Comparison of ENCODE assay signal across 9 cellular contexts in genomic region chr7:107463139-107464078, GRCh38. TPM values are rescaled to one million over a fixed set of nuclear protein-coding genes. Genes with fewer than 3 reads are reported as not detected.
DNase-seq lines count a peak whose midpoint lies in the region; ATAC-seq, FAIRE-seq and TF ChIP-seq lines count a peak whose summit lies in the region.
"Had no signal": no experiment of that assay in that cellular context is flagged by ENCODE, and none has a peak within 500 bp of the region (broad histone marks: within the 10 kb centered on the region; RNA-seq: fewer than 3 reads in every experiment).

No MANE protein-coding gene starts in this region.

- H3K36me3 Mint-ChIP-seq in activated CD4-positive, alpha-beta memory T cell treated with anti-CD3 and anti-CD28 coated beads for 36 hours, result peaks cover 9% of the 10 kb centered on the region
- peaks cover 4 to 6% of the 10 kb centered on the region in 2 donors for H3K36me3 Mint-ChIP-seq in stimulated activated naive B cell treated with anti-CD40 and anti-IgM and Interleukin-4, amounts not matched to agents 10 μg/mL and 1 μg/mL and 100 μg/mL, for 72 hours

- DNase-seq in D341Med (ENCODE audit: low spot score) (peak; percentile 71), HAP-1 (ENCODE audit: low spot score in 2 of 2) (peak; percentile 49 to 56), NCI-H446 (lab: John Stamatoyannopoulos, UW) (peak; percentile 7 to 63), endothelial cell of umbilical vein (ENCODE audit: low read depth, low spot score) (peak; percentile 67), mesenchymal stem cell (peak; percentile 71)
- peak; percentile 61 for DNase-seq in activated CD4-positive, alpha-beta memory T cell treated with anti-CD3 and anti-CD28 coated beads for 36 hours
- DNase-seq in stimulated activated naive B cell treated with anti-CD40 and anti-IgM and Interleukin-4, amounts not matched to agents 10 μg/mL and 1 μg/mL and 100 μg/mL, for 72 hours, result peak; percentile 4

- H3K18ac ChIP-seq in mesenchymal stem cell (ENCODE audit: low read depth in 1 of 2, low read length in 2 of 2), result no peak overlapping the region

- no peaks in the 10 kb centered on the region for H3K4me1 Mint-ChIP-seq in activated CD4-positive, alpha-beta memory T cell treated with anti-CD3 and anti-CD28 coated beads for 36 hours (ENCODE audit: low read depth)
- H3K4me1 Mint-ChIP-seq in stimulated activated naive B cell treated with anti-CD40 and anti-IgM and Interleukin-4, amounts not matched to agents 10 μg/mL and 1 μg/mL and 100 μg/mL, for 72 hours, result peaks cover 5 to 11% of the 10 kb centered on the region in 2 donors

- intact Hi-C loops in activated CD4-positive, alpha-beta memory T cell treated with anti-CD3 and anti-CD28 coated beads for 36 hours (cut with micrococcal nuclease), result loop anchor here (1.0 to 2.0 kb wide), 3 partner anchors 97 to 416 kb away; no protein-coding TSS in a partner anchor
- intact Hi-C loops in endothelial cell of umbilical vein (cut with micrococcal nuclease), result loop anchor here (1.0 to 10.0 kb wide), 6 partner anchors 99 to 416 kb away; partner anchors contain the start of genes CBLL1, COG5 and DUS4L

- dilution Hi-C loops in endothelial cell of umbilical vein (cut with MboI; ENCODE audit: extremely low pct_ligation_motif_present, low sequenced_read_pairs), result no loop called here

- in situ Hi-C loops in HAP-1 (cut with MboI; ENCODE audit: low sequenced_read_pairs), result loop anchor here (10.0 kb wide), 1 partner anchor 261 kb away; no protein-coding TSS in a partner anchor

- H4K8ac ChIP-seq in mesenchymal stem cell (ENCODE audit: low read length), result no peak overlapping the region

- TF ChIP-seq CTCF in endothelial cell of umbilical vein (IDR thresholded peaks at IDR 0.05; ENCODE audit: extremely low read depth in 1 of 2, insufficient read depth in 1 of 2, low read depth in 1 of 2, low read length in 2 of 2), result peak; percentile 65 to 71

- H3K36me3 ChIP-seq in HAP-1 (replicated peaks) (no peaks in the 10 kb centered on the region), endothelial cell of umbilical vein (ENCODE audit: control insufficient read depth in 2 of 2, extremely low read depth in 1 of 2, insufficient read depth in 2 of 2, low read length in 2 of 2) (no peaks in the 10 kb centered on the region), mesenchymal stem cell (ENCODE audit: control insufficient read depth in 1 of 2, insufficient read depth in 2 of 2, low read depth in 1 of 2, low read length in 2 of 2) (no peaks in the 10 kb centered on the region)

- no peak overlapping the region for H2BK5ac ChIP-seq in mesenchymal stem cell (ENCODE audit: low read depth, low read length, poor library complexity, severe bottlenecking)

- no peak overlapping the region for H3K4me3 ChIP-seq in HAP-1
- H3K4me3 ChIP-seq in endothelial cell of umbilical vein (replicated peaks in 1 of 3; ENCODE audit: insufficient read depth in 1 of 3, low read depth in 1 of 3, low read length in 3 of 3), result no peak overlapping the region
- no peak overlapping the region for H3K4me3 ChIP-seq in mesenchymal stem cell (ENCODE audit: insufficient read depth in 1 of 2, low read depth in 1 of 2, low read length in 2 of 2)

- ATAC-seq in stimulated activated naive B cell treated with anti-CD40 and anti-IgM and Interleukin-4, amounts not matched to agents 10 μg/mL and 1 μg/mL and 100 μg/mL, for 72 hours (replicated peaks), result peak; percentile 73 to 81
- ATAC-seq in GM19035 (IDR thresholded peaks at IDR 0.05; ENCODE audit: unreplicated experiment), result no peak

- POLR2A ChIA-PET in activated CD4-positive, alpha-beta memory T cell treated with anti-CD3 and anti-CD28 coated beads for 36 hours (lab: Charles Lee), result interaction anchor here (0.6 kb wide), 1 partner anchor 472 kb away, joined by 3 read pairs; no protein-coding TSS in a partner anchor
- POLR2A ChIA-PET in endothelial cell of umbilical vein (lab: Charles Lee), result interaction anchor here (0.5 kb wide), 1 partner anchor 362 kb away, joined by 3 read pairs; no protein-coding TSS in a partner anchor

- no peak overlapping the region for H2BK12ac ChIP-seq in mesenchymal stem cell (ENCODE audit: low read length in 2 of 2)

- peaks cover 15% of the 10 kb centered on the region for H3K79me1 ChIP-seq in mesenchymal stem cell (replicated peaks; ENCODE audit: low read length, poor library complexity, severe bottlenecking)

- no peaks in the 10 kb centered on the region for H4K20me1 ChIP-seq in endothelial cell of umbilical vein (replicated peaks; ENCODE audit: control insufficient read depth, extremely low read depth, insufficient read depth, low read length)

- TF ChIP-seq POLR2A in endothelial cell of umbilical vein (IDR thresholded peaks at IDR 0.05; ENCODE audit: low read depth, low read length), result no peak

- no peaks in the 10 kb centered on the region; the same call in 1 of the 2 replicates for H3K4me1 ChIP-seq in HAP-1
- no peaks in the 10 kb centered on the region for H3K4me1 ChIP-seq in endothelial cell of umbilical vein (ENCODE audit: control insufficient read depth, extremely low read depth, insufficient read depth, low read length)
- H3K4me1 ChIP-seq in mesenchymal stem cell (ENCODE audit: control insufficient read depth, insufficient read depth, low read depth, low read length), result no peaks in the 10 kb centered on the region

- no peak overlapping the region for H2BK120ac ChIP-seq in mesenchymal stem cell (ENCODE audit: low read depth, low read length)

- H3K27me3 ChIP-seq in HAP-1 (ENCODE audit: low read depth), result no peaks in the 10 kb centered on the region
- no peaks in the 10 kb centered on the region for H3K27me3 ChIP-seq in endothelial cell of umbilical vein (ENCODE audit: control insufficient read depth in 2 of 2, insufficient read depth in 2 of 2, low read length in 2 of 2)
- no peaks in the 10 kb centered on the region for H3K27me3 ChIP-seq in mesenchymal stem cell (ENCODE audit: control insufficient read depth in 1 of 2, insufficient read depth in 1 of 2, low read length in 2 of 2)

- WGBS in mesenchymal stem cell, result 93% methylated on average over 6 of the region's 6 CpGs

- no peak overlapping the region for H3K4ac ChIP-seq in mesenchymal stem cell (ENCODE audit: low read depth in 1 of 2, low read length in 2 of 2)

- no peaks in the 10 kb centered on the region for H3K27me3 Mint-ChIP-seq in activated CD4-positive, alpha-beta memory T cell treated with anti-CD3 and anti-CD28 coated beads for 36 hours
- H3K27me3 Mint-ChIP-seq in stimulated activated naive B cell treated with anti-CD40 and anti-IgM and Interleukin-4, amounts not matched to agents 10 μg/mL and 1 μg/mL and 100 μg/mL, for 72 hours, result no peaks in the 10 kb centered on the region

- FAIRE-seq in endothelial cell of umbilical vein (lab: Jason Lieb, UNC), result peak; percentile 62

- H3K79me2 ChIP-seq in endothelial cell of umbilical vein (ENCODE audit: control insufficient read depth, insufficient read depth, low read length), result peaks cover 2% of the 10 kb centered on the region

- H2AK5ac ChIP-seq in mesenchymal stem cell (ENCODE audit: low read length, severe bottlenecking), result no peak overlapping the region

- no peaks in the 10 kb centered on the region for H3K9me3 ChIP-seq in HAP-1
- H3K9me3 ChIP-seq in endothelial cell of umbilical vein (replicated peaks; ENCODE audit: control insufficient read depth, insufficient read depth, low read length), result no peaks in the 10 kb centered on the region
- H3K9me3 ChIP-seq in mesenchymal stem cell (ENCODE audit: control insufficient read depth, low read length), result no peaks in the 10 kb centered on the region

- H3K4me3 Mint-ChIP-seq in activated CD4-positive, alpha-beta memory T cell treated with anti-CD3 and anti-CD28 coated beads for 36 hours, result no peak overlapping the region
- H3K4me3 Mint-ChIP-seq in stimulated activated naive B cell treated with anti-CD40 and anti-IgM and Interleukin-4, amounts not matched to agents 10 μg/mL and 1 μg/mL and 100 μg/mL, for 72 hours, result no peak overlapping the region

- CTCF ChIA-PET in activated CD4-positive, alpha-beta memory T cell treated with anti-CD3 and anti-CD28 coated beads for 36 hours (lab: Charles Lee), result interaction anchor here (0.6 to 2.7 kb wide), 18 partner anchors 9 to 415 kb away, joined by 3 to 45 read pairs (median 4); partner anchors contain the start of genes CBLL1, COG5 and DUS4L
- CTCF ChIA-PET in endothelial cell of umbilical vein (lab: Charles Lee), result interaction anchor here (0.7 to 3.4 kb wide), 23 partner anchors 14 to 416 kb away, joined by 3 to 83 read pairs (median 5); partner anchors contain the start of genes COG5, DUS4L and SLC26A4

- H3K9ac ChIP-seq in endothelial cell of umbilical vein (replicated peaks; ENCODE audit: extremely low read depth, insufficient read depth, low read length) (no peak overlapping the region), mesenchymal stem cell (ENCODE audit: low read length) (peak overlapping the region; percentile 6)

- no peak overlapping the region for H2BK15ac ChIP-seq in mesenchymal stem cell (ENCODE audit: low read depth, poor library complexity, severe bottlenecking)

- H4K91ac ChIP-seq in mesenchymal stem cell (ENCODE audit: low read length), result no peak overlapping the region

- H2AFZ ChIP-seq in endothelial cell of umbilical vein (ENCODE audit: low read depth, low read length) (no peak overlapping the region), mesenchymal stem cell (ENCODE audit: low read depth, low read length) (no peak overlapping the region)

- no peaks in the 10 kb centered on the region for H3K9me1 ChIP-seq in endothelial cell of umbilical vein (replicated peaks; ENCODE audit: control insufficient read depth, extremely low read depth, insufficient read depth, low read length)

- H3K27ac ChIP-seq in endothelial cell of umbilical vein (ENCODE audit: insufficient read depth, low read depth, low read length) (no peak overlapping the region), mesenchymal stem cell (ENCODE audit: low read length, poor library complexity, severe bottlenecking) (no peak overlapping the region)

- H3K14ac ChIP-seq in mesenchymal stem cell (ENCODE audit: low read length in 2 of 2), result no peak overlapping the region

- no peaks in the 10 kb centered on the region for H3K9me3 Mint-ChIP-seq in activated CD4-positive, alpha-beta memory T cell treated with anti-CD3 and anti-CD28 coated beads for 36 hours
- no peaks in the 10 kb centered on the region for H3K9me3 Mint-ChIP-seq in stimulated activated naive B cell treated with anti-CD40 and anti-IgM and Interleukin-4, amounts not matched to agents 10 μg/mL and 1 μg/mL and 100 μg/mL, for 72 hours

- no peak overlapping the region for H3K27ac Mint-ChIP-seq in activated CD4-positive, alpha-beta memory T cell treated with anti-CD3 and anti-CD28 coated beads for 36 hours
- no peak overlapping the region for H3K27ac Mint-ChIP-seq in stimulated activated naive B cell treated with anti-CD40 and anti-IgM and Interleukin-4, amounts not matched to agents 10 μg/mL and 1 μg/mL and 100 μg/mL, for 72 hours

- no peak overlapping the region for H3K23ac ChIP-seq in mesenchymal stem cell (ENCODE audit: low read length in 2 of 2)

- BruUV-seq in endothelial cell of umbilical vein (replicated peaks; lab: Mats Ljungman, UMichigan), result no TSS peak

- H3K4me2 ChIP-seq in endothelial cell of umbilical vein (ENCODE audit: insufficient read depth, low read length), result no peak overlapping the region
- no peak overlapping the region for H3K4me2 ChIP-seq in mesenchymal stem cell (ENCODE audit: low read length, poor library complexity, severe bottlenecking)

RNA-seq across cellular contexts. Expression of gene GPR22, which starts 6.4 kb away (rescaled TPM):
- total RNA-seq in activated CD4-positive, alpha-beta memory T cell treated with anti-CD3 and anti-CD28 coated beads for 36 hours, result not detected
- not detected in 2 replicates for total RNA-seq in endothelial cell of umbilical vein
- polyA plus RNA-seq in endothelial cell of umbilical vein, result not detected in 2 replicates
- 0.01 TPM in 1 of 2 replicates, not detected in the other for polyA plus RNA-seq in endothelial cell of umbilical vein (2011; cell fraction: cytosol; rRNA removed)
- polyA plus RNA-seq in endothelial cell of umbilical vein (2011; cell fraction: nucleus; rRNA removed), result not detected in 2 replicates
- 0.05 TPM in 1 of 2 replicates, not detected in the other for polyA plus RNA-seq in endothelial cell of umbilical vein (2012)
- not detected in 2 replicates for polyA minus RNA-seq in endothelial cell of umbilical vein
- polyA minus RNA-seq in endothelial cell of umbilical vein (2011; cell fraction: cytosol; rRNA and poly(A)+ RNA removed), result not detected
- polyA minus RNA-seq in endothelial cell of umbilical vein (2011; cell fraction: nucleus; rRNA and poly(A)+ RNA removed), result not detected in 2 replicates
- polyA plus RNA-seq in mesenchymal stem cell (2013, experiment 1 of 2), result not detected
- polyA plus RNA-seq in mesenchymal stem cell (2013, experiment 2 of 2), result not detected
- total RNA-seq: T-helper 1 cell treated with Interleukin-12 subunit alpha and Interleukin-12 subunit beta and Interleukin-4 antibody, amounts not matched to agents 30 ng/mL and 1 ng/mL, for 36 hours had no signal

Comparison
In these comparisons a context has a peak if more than half of its experiments do, and no peak if none do; other contexts are left out.
1. DNase-seq: peak in every context shown above with its lines; median percentile 71 in D341Med; 71 in mesenchymal stem cell; 67 in endothelial cell of umbilical vein; 61 in activated CD4-positive, alpha-beta memory T cell treated with anti-CD3 and anti-CD28 coated beads for 36 hours; 52 in HAP-1; 35 in NCI-H446; 4 in stimulated activated naive B cell treated with anti-CD40 and anti-IgM and Interleukin-4, amounts not matched to agents 10 μg/mL and 1 μg/mL and 100 μg/mL, for 72 hours.